9 cellular contexts compared by ENCODE assay signal in genomic region chr15:25739687-25740121, GRCh38.
DNase-seq lines count a peak whose midpoint lies in the region; ATAC-seq and TF ChIP-seq lines count a peak whose summit lies in the region.
"Had no signal": no experiment of that assay in that cellular context is flagged by ENCODE, and none has a peak within 500 bp of the region (broad histone marks: within the 10 kb centered on the region; RNA-seq: fewer than 3 reads in every experiment).

No MANE protein-coding gene starts in this region.

- H3K9ac ChIP-seq in smooth muscle cell (ENCODE audit: low read depth) = no peak overlapping the region

- no peaks in the 10 kb centered on the region for H3K36me3 Mint-ChIP-seq in endothelial cell (ENCODE audit: low read depth, unreplicated experiment)
- H3K36me3 Mint-ChIP-seq: mesothelial cell of epicardium had no signal

- peaks cover 18% of the 10 kb centered on the region for H3K4me1 ChIP-seq in smooth muscle cell (ENCODE audit: low read depth)

- DNase-seq in G401 (ENCODE audit: low spot score) (peak; percentile 25), SW480 (ENCODE audit: low spot score) (peak; percentile 49), endothelial cell (ENCODE audit: low spot score) (peak; percentile 34), smooth muscle cell (lab: John Stamatoyannopoulos, UW; ENCODE audit: unreplicated experiment) (no peak), NCI-H1048 (lab: John Stamatoyannopoulos, UW) (no peak), occipital lobe (lab: John Stamatoyannopoulos, UW) (no peak), NCI-H345 treated with DMSO at 0.1 percent for 48 hours (lab: John Stamatoyannopoulos, UW; ENCODE audit: unreplicated experiment) (no peak)

- H3K4me3 Mint-ChIP-seq in endothelial cell (ENCODE audit: unreplicated experiment) = no peak overlapping the region
- H3K4me3 Mint-ChIP-seq: mesothelial cell of epicardium had no signal

- H3K79me2 ChIP-seq in smooth muscle cell (ENCODE audit: low read depth) = no peaks in the 10 kb centered on the region

- no peaks in the 10 kb centered on the region for H3K4me1 Mint-ChIP-seq in endothelial cell (ENCODE audit: unreplicated experiment)

- no peak overlapping the region for H3K27ac Mint-ChIP-seq in endothelial cell (ENCODE audit: unreplicated experiment)
- H3K27ac Mint-ChIP-seq: mesothelial cell of epicardium had no signal

- H2AFZ ChIP-seq in smooth muscle cell (ENCODE audit: low read depth) = no peak overlapping the region

- peaks cover 10% of the 10 kb centered on the region for H3F3A ChIP-seq in smooth muscle cell (ENCODE audit: low read depth)

- in situ Hi-C loops in G401 (cut with HindIII; ENCODE audit: low sequenced_read_pairs) = no loop called here

- H3K9me3 ChIP-seq in smooth muscle cell (replicated peaks; ENCODE audit: low read depth) = no peaks in the 10 kb centered on the region

- ATAC-seq in HG03103 (IDR thresholded peaks at IDR 0.05; ENCODE audit: low read depth, unreplicated experiment) = peak; percentile 64

- no peaks in the 10 kb centered on the region for H3K27me3 Mint-ChIP-seq in endothelial cell (ENCODE audit: unreplicated experiment)

- H3K27me3 ChIP-seq in smooth muscle cell (ENCODE audit: low read depth) = no peaks in the 10 kb centered on the region

- H3K4me2 ChIP-seq in smooth muscle cell = no peak overlapping the region

- no peak overlapping the region for H3K27ac ChIP-seq in smooth muscle cell (ENCODE audit: low read depth)

- WGBS in smooth muscle cell (ENCODE audit: low lambda C conversion rate) = 90% methylated on average over 7 of the region's 7 CpGs

- H3K9me3 Mint-ChIP-seq in endothelial cell (ENCODE audit: unreplicated experiment) = no peaks in the 10 kb centered on the region
- H3K9me3 Mint-ChIP-seq: mesothelial cell of epicardium had no signal

- TF ChIP-seq CTCF in endothelial cell (IDR thresholded peaks at IDR 0.05; ENCODE audit: unreplicated experiment) (no peak), smooth muscle cell (IDR thresholded peaks at IDR 0.05; ENCODE audit: borderline replicate concordance, insufficient read depth, poor library complexity, severe bottlenecking) (peak; percentile 28)

- no peaks in the 10 kb centered on the region for H4K20me1 ChIP-seq in smooth muscle cell (ENCODE audit: low read depth)

- H3K36me3 ChIP-seq in smooth muscle cell (ENCODE audit: low read depth) = no peaks in the 10 kb centered on the region

- H3K4me3 ChIP-seq in smooth muscle cell = no peak overlapping the region

Comparison
In these comparisons a context has a peak if more than half of its experiments do, and no peak if none do; other contexts are left out.
1. DNase-seq: peak in G401 (single experiment), SW480 (single experiment) and endothelial cell (single experiment); none in smooth muscle cell (single experiment), NCI-H1048 (single experiment), occipital lobe (single experiment) and NCI-H345 treated with DMSO at 0.1 percent for 48 hours (single experiment).